ENCODE assay signal across 1 cellular context in genomic region chr9:127942152-127943010, GRCh38.
A peak's percentile ranks its signal among the peaks of the same experiment; 100 is the strongest.
TF ChIP-seq lines count a peak whose summit lies in the region.

No MANE protein-coding gene starts in this region.

TF ChIP-seq in HepG2, 621 proteins besides CTCF, POLR2A, EP300 and RAD21 (continued from another document and continues in another):
- TF ChIP-seq THAP9 (CRISPR knock-in tag; IDR thresholded peaks at IDR 0.05; ENCODE audit: borderline replicate concordance) (0 out of 2 replicates have a peak, but pooled peaks have one; percentile 9), FOXA3 (CRISPR knock-in tag; IDR thresholded peaks at IDR 0.05) (no peak), NBN (conservative IDR thresholded peaks at IDR 0.05) (no peak), PRMT3 (CRISPR knock-in tag; IDR thresholded peaks at IDR 0.05; ENCODE audit: borderline replicate concordance, low read depth) (no peak), ZNF891 (CRISPR knock-in tag; IDR thresholded peaks at IDR 0.05) (no peak), ZC3H13 (CRISPR knock-in tag; IDR thresholded peaks at IDR 0.05) (peak; percentile 29; the same call in 1 of the 2 replicates), ZNF260 (CRISPR knock-in tag; IDR thresholded peaks at IDR 0.05; ENCODE audit: borderline replicate concordance, low read depth) (no peak), TBP (CRISPR knock-in tag; IDR thresholded peaks at IDR 0.05) (no peak), ZNF589 (CRISPR knock-in tag; conservative IDR thresholded peaks at IDR 0.05) (no peak), SETDB1 (CRISPR knock-in tag; IDR thresholded peaks at IDR 0.05; ENCODE audit: borderline replicate concordance) (no peak), AKAP8 (CRISPR knock-in tag; IDR thresholded peaks at IDR 0.05) (no peak), SMAD9 (CRISPR knock-in tag; IDR thresholded peaks at IDR 0.05) (no peak), ZNF878 (CRISPR knock-in tag; IDR thresholded peaks at IDR 0.05) (no peak), ZNF616 (CRISPR knock-in tag; IDR thresholded peaks at IDR 0.05; ENCODE audit: low read depth) (0 out of 2 replicates have a peak, but pooled peaks have one; percentile 59), HDAC6 (IDR thresholded peaks at IDR 0.05; ENCODE audit: low read depth, low read length) (no peak), FOXK2 (IDR thresholded peaks at IDR 0.05) (no peak), ZFYVE20 (CRISPR knock-in tag; IDR thresholded peaks at IDR 0.05; ENCODE audit: borderline replicate concordance, low read depth) (no peak), EHMT2 (IDR thresholded peaks at IDR 0.05; ENCODE audit: borderline replicate concordance, low read depth, low read length) (no peak), NR2F1 (CRISPR knock-in tag; IDR thresholded peaks at IDR 0.05) (no peak), ZBTB10 (CRISPR knock-in tag; IDR thresholded peaks at IDR 0.05; ENCODE audit: borderline replicate concordance) (no peak), ZNF562 (CRISPR knock-in tag; IDR thresholded peaks at IDR 0.05; ENCODE audit: borderline replicate concordance) (no peak), ZNF781 (CRISPR knock-in tag; IDR thresholded peaks at IDR 0.05; ENCODE audit: borderline replicate concordance, not compliant biosample characterization) (no peak), TRIM24 (CRISPR knock-in tag; IDR thresholded peaks at IDR 0.05) (no peak), SAFB2 (CRISPR knock-in tag; IDR thresholded peaks at IDR 0.05; ENCODE audit: borderline replicate concordance, low read depth) (no peak), ZNF547 (CRISPR knock-in tag; IDR thresholded peaks at IDR 0.05) (no peak), ZNF12 (CRISPR knock-in tag; IDR thresholded peaks at IDR 0.05) (no peak), ZNF577 (CRISPR knock-in tag; IDR thresholded peaks at IDR 0.05; ENCODE audit: borderline replicate concordance, low read depth) (no peak), SRY (CRISPR knock-in tag; IDR thresholded peaks at IDR 0.05) (no peak), HES4 (CRISPR knock-in tag; IDR thresholded peaks at IDR 0.05; ENCODE audit: borderline replicate concordance) (no peak), KLF11 (CRISPR knock-in tag; IDR thresholded peaks at IDR 0.05) (no peak), ZMYM3 (CRISPR knock-in tag; IDR thresholded peaks at IDR 0.05) (0 out of 2 replicates have a peak, but pooled peaks have one; percentile 36), SMAD3 (CRISPR knock-in tag; IDR thresholded peaks at IDR 0.05) (no peak), ZNF34 (CRISPR knock-in tag; IDR thresholded peaks at IDR 0.05; ENCODE audit: borderline replicate concordance) (no peak), ZNF598 (CRISPR knock-in tag; IDR thresholded peaks at IDR 0.05; ENCODE audit: borderline replicate concordance) (no peak), ZSCAN25 (CRISPR knock-in tag; IDR thresholded peaks at IDR 0.05) (no peak), IRF2 (CRISPR knock-in tag; IDR thresholded peaks at IDR 0.05) (0 out of 2 replicates have a peak, but pooled peaks have one; percentile 29), FOXM1 (CRISPR knock-in tag; IDR thresholded peaks at IDR 0.05) (no peak), FOXO1 (CRISPR knock-in tag; IDR thresholded peaks at IDR 0.05) (no peak), ZNF350 (CRISPR knock-in tag; IDR thresholded peaks at IDR 0.05; ENCODE audit: borderline replicate concordance, low read depth) (no peak), NRL (CRISPR knock-in tag; IDR thresholded peaks at IDR 0.05; ENCODE audit: borderline replicate concordance) (no peak)
- TF ChIP-seq, protein P1, sequence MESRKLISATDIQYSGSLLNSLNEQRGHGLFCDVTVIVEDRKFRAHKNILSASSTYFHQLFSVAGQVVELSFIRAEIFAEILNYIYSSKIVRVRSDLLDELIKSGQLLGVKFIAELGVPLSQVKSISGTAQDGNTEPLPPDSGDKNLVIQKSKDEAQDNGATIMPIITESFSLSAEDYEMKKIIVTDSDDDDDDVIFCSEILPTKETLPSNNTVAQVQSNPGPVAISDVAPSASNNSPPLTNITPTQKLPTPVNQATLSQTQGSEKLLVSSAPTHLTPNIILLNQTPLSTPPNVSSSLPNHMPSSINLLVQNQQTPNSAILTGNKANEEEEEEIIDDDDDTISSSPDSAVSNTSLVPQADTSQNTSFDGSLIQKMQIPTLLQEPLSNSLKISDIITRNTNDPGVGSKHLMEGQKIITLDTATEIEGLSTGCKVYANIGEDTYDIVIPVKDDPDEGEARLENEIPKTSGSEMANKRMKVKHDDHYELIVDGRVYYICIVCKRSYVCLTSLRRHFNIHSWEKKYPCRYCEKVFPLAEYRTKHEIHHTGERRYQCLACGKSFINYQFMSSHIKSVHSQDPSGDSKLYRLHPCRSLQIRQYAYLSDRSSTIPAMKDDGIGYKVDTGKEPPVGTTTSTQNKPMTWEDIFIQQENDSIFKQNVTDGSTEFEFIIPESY (CRISPR knock-in tag; IDR thresholded peaks at IDR 0.05) = peak; percentile 39; the same call in 1 of the 2 replicates
- TF ChIP-seq, protein P2, sequence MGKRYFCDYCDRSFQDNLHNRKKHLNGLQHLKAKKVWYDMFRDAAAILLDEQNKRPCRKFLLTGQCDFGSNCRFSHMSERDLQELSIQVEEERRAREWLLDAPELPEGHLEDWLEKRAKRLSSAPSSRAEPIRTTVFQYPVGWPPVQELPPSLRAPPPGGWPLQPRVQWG (CRISPR knock-in tag; IDR thresholded peaks at IDR 0.05; ENCODE audit: borderline replicate concordance, low read depth) = no peak
- TF ChIP-seq, protein P3, sequence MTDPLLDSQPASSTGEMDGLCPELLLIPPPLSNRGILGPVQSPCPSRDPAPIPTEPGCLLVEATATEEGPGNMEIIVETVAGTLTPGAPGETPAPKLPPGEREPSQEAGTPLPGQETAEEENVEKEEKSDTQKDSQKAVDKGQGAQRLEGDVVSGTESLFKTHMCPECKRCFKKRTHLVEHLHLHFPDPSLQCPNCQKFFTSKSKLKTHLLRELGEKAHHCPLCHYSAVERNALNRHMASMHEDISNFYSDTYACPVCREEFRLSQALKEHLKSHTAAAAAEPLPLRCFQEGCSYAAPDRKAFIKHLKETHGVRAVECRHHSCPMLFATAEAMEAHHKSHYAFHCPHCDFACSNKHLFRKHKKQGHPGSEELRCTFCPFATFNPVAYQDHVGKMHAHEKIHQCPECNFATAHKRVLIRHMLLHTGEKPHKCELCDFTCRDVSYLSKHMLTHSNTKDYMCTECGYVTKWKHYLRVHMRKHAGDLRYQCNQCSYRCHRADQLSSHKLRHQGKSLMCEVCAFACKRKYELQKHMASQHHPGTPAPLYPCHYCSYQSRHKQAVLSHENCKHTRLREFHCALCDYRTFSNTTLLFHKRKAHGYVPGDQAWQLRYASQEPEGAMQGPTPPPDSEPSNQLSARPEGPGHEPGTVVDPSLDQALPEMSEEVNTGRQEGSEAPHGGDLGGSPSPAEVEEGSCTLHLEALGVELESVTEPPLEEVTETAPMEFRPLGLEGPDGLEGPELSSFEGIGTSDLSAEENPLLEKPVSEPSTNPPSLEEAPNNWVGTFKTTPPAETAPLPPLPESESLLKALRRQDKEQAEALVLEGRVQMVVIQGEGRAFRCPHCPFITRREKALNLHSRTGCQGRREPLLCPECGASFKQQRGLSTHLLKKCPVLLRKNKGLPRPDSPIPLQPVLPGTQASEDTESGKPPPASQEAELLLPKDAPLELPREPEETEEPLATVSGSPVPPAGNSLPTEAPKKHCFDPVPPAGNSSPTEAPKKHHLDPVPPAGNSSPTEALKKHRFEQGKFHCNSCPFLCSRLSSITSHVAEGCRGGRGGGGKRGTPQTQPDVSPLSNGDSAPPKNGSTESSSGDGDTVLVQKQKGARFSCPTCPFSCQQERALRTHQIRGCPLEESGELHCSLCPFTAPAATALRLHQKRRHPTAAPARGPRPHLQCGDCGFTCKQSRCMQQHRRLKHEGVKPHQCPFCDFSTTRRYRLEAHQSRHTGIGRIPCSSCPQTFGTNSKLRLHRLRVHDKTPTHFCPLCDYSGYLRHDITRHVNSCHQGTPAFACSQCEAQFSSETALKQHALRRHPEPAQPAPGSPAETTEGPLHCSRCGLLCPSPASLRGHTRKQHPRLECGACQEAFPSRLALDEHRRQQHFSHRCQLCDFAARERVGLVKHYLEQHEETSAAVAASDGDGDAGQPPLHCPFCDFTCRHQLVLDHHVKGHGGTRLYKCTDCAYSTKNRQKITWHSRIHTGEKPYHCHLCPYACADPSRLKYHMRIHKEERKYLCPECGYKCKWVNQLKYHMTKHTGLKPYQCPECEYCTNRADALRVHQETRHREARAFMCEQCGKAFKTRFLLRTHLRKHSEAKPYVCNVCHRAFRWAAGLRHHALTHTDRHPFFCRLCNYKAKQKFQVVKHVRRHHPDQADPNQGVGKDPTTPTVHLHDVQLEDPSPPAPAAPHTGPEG (CRISPR knock-in tag; IDR thresholded peaks at IDR 0.05) = no peak
- TF ChIP-seq, protein P4, sequence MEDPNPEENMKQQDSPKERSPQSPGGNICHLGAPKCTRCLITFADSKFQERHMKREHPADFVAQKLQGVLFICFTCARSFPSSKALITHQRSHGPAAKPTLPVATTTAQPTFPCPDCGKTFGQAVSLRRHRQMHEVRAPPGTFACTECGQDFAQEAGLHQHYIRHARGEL (CRISPR knock-in tag; IDR thresholded peaks at IDR 0.05) = no peak
- TF ChIP-seq, protein P5, sequence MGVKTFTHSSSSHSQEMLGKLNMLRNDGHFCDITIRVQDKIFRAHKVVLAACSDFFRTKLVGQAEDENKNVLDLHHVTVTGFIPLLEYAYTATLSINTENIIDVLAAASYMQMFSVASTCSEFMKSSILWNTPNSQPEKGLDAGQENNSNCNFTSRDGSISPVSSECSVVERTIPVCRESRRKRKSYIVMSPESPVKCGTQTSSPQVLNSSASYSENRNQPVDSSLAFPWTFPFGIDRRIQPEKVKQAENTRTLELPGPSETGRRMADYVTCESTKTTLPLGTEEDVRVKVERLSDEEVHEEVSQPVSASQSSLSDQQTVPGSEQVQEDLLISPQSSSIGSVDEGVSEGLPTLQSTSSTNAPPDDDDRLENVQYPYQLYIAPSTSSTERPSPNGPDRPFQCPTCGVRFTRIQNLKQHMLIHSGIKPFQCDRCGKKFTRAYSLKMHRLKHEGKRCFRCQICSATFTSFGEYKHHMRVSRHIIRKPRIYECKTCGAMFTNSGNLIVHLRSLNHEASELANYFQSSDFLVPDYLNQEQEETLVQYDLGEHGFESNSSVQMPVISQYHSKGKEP (CRISPR knock-in tag; IDR thresholded peaks at IDR 0.05) = no peak
- TF ChIP-seq, protein P6, sequence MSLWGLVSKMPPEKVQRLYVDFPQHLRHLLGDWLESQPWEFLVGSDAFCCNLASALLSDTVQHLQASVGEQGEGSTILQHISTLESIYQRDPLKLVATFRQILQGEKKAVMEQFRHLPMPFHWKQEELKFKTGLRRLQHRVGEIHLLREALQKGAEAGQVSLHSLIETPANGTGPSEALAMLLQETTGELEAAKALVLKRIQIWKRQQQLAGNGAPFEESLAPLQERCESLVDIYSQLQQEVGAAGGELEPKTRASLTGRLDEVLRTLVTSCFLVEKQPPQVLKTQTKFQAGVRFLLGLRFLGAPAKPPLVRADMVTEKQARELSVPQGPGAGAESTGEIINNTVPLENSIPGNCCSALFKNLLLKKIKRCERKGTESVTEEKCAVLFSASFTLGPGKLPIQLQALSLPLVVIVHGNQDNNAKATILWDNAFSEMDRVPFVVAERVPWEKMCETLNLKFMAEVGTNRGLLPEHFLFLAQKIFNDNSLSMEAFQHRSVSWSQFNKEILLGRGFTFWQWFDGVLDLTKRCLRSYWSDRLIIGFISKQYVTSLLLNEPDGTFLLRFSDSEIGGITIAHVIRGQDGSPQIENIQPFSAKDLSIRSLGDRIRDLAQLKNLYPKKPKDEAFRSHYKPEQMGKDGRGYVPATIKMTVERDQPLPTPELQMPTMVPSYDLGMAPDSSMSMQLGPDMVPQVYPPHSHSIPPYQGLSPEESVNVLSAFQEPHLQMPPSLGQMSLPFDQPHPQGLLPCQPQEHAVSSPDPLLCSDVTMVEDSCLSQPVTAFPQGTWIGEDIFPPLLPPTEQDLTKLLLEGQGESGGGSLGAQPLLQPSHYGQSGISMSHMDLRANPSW (CRISPR knock-in tag; IDR thresholded peaks at IDR 0.05; ENCODE audit: borderline replicate concordance) = no peak
- TF ChIP-seq, protein P7, sequence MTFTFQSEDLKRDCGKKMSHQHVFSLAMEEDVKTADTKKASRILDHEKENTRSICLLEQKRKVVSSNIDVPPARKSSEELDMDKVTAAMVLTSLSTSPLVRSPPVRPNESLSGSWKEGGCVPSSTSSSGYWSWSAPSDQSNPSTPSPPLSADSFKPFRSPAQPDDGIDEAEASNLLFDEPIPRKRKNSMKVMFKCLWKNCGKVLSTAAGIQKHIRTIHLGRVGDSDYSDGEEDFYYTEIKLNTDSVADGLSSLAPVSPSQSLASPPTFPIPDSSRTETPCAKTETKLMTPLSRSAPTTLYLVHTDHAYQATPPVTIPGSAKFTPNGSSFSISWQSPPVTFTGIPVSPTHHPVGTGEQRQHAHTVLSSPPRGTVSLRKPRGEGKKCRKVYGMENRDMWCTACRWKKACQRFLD (CRISPR knock-in tag; IDR thresholded peaks at IDR 0.05; ENCODE audit: borderline replicate concordance) = no peak
